In genomic region chr1:84502892-84503291, GRCh38 we compare ENCODE assay signal across 1 cellular context.
TF ChIP-seq lines count a peak whose summit lies in the region.

No MANE protein-coding gene starts in this region.

TF ChIP-seq in HepG2, 621 proteins besides CTCF, POLR2A, EP300 and RAD21:
- TF ChIP-seq TIGD3 (CRISPR knock-in tag; IDR thresholded peaks at IDR 0.05; ENCODE audit: borderline replicate concordance) (no peak), SKIL (CRISPR knock-in tag; IDR thresholded peaks at IDR 0.05; ENCODE audit: borderline replicate concordance) (no peak), BHLHE40 (IDR thresholded peaks at IDR 0.05; ENCODE audit: low read length) (no peak), PRDM10 (CRISPR knock-in tag; IDR thresholded peaks at IDR 0.05; ENCODE audit: low read depth) (no peak), ZNF260 (CRISPR knock-in tag; IDR thresholded peaks at IDR 0.05; ENCODE audit: borderline replicate concordance, low read depth) (no peak), ATM (IDR thresholded peaks at IDR 0.05; ENCODE audit: borderline replicate concordance) (no peak)
